Comparison of ENCODE assay signal across 18 cellular contexts in the genomic region with DNA sequence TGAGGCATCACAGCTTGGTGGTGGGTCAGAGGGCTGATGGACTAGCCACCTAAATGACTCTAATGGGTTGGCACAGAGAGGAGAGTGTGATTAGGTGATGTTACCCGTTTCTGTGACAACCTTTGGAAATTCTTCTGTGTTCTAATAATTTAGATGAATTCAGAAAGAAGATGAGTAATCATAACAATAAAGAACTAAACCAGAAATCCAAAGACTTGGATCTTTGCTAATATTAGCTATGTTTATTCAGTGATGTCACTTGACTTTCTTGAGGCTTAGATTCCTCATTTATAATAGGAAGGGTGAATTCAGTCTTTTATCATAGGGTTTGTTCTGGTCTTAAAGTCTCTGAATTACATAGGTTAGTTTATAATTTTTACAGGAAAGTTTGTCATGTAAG. TPM values are rescaled to one million over a fixed set of nuclear protein-coding genes. Genes with fewer than 3 reads are reported as not detected.
"Had no signal": no experiment of that assay in that cellular context is flagged by ENCODE, and none has a peak within 500 bp of the region (broad histone marks: within the 10 kb centered on the region; RNA-seq: fewer than 3 reads in every experiment).

No MANE protein-coding gene starts in this region.

- DNase-seq: activated B cell treated with CpG ODN at 0.5 μM for 24 hours; activated CD4-positive, alpha-beta memory T cell treated with anti-CD3 and anti-CD28 coated beads for 36 hours; activated CD4-positive, alpha-beta T cell treated with anti-CD3 and anti-CD28 coated beads for 4 hours; activated T-cell treated with anti-CD3 and anti-CD28 coated beads for 4 hours; effector CD8-positive, alpha-beta T cell; gastrocnemius medialis; heart left ventricle; kidney glomerular epithelial cell; left ventricle myocardium superior; mucosa of descending colon; naive B cell; psoas muscle; right cardiac atrium; transverse colon; uterus had no signal

- H3K36me3 ChIP-seq: cardiac muscle cell, gastrocnemius medialis, heart left ventricle, suprapubic skin, transverse colon, uterus had no signal

- H3K4me3 ChIP-seq: cardiac muscle cell, gastrocnemius medialis, heart left ventricle, mucosa of descending colon, psoas muscle, skin epidermis, suprapubic skin, transverse colon, uterus had no signal

- ATAC-seq: gastrocnemius medialis, heart left ventricle, left ventricle myocardium superior, mucosa of descending colon, psoas muscle, right cardiac atrium had no signal

- H3K9me3 ChIP-seq: gastrocnemius medialis, heart left ventricle, mucosa of descending colon, psoas muscle, suprapubic skin, transverse colon, uterus had no signal

- H3K27me3 ChIP-seq: cardiac muscle cell, gastrocnemius medialis, suprapubic skin, transverse colon, uterus had no signal

RNA-seq across cellular contexts. Expression of a gene that starts 19.9 kb away (rescaled TPM):
- total RNA-seq: cardiac muscle cell had no signal
